Comparison of ENCODE assay signal across 10 cellular contexts in genomic region chr3:10419637-10420232, GRCh38.
DNase-seq lines count a peak whose midpoint lies in the region; ATAC-seq and TF ChIP-seq lines count a peak whose summit lies in the region.
"Had no signal": no experiment of that assay in that cellular context is flagged by ENCODE, and none has a peak within 500 bp of the region (broad histone marks: within the 10 kb centered on the region; RNA-seq: fewer than 3 reads in every experiment).

No MANE protein-coding gene starts in this region.

- H3K4me1 ChIP-seq in smooth muscle cell (ENCODE audit: low read depth), result no peaks in the 10 kb centered on the region

- H3K36me3 Mint-ChIP-seq in CD4-positive, alpha-beta T cell (ENCODE audit: low read depth), result no peaks in the 10 kb centered on the region
- H3K36me3 Mint-ChIP-seq in T-helper 2 cell treated with Interferon-gamma antibody and Interleukin-4, amounts not matched to agents 5 μg/mL and 100 μg/mL, for 36 hours (ENCODE audit: low read depth), result no peaks in the 10 kb centered on the region
- H3K36me3 Mint-ChIP-seq: natural killer cell had no signal

- no peak overlapping the region for H3K4me3 Mint-ChIP-seq in CD4-positive, alpha-beta T cell
- no peak overlapping the region for H3K4me3 Mint-ChIP-seq in T-helper 2 cell treated with Interferon-gamma antibody and Interleukin-4, amounts not matched to agents 5 μg/mL and 100 μg/mL, for 36 hours
- H3K4me3 Mint-ChIP-seq: natural killer cell had no signal

- no peak overlapping the region for H3K9ac ChIP-seq in smooth muscle cell (ENCODE audit: low read depth)

- H4K20me1 ChIP-seq in smooth muscle cell (ENCODE audit: low read depth), result no peaks in the 10 kb centered on the region

- intact Hi-C loops in CD4-positive, alpha-beta T cell (cut with DNase I, micrococcal nuclease), result no loop called here
- intact Hi-C loops in sciatic nerve (cut with DNase I), result no loop called here

- WGBS in smooth muscle cell (ENCODE audit: low lambda C conversion rate), result 84% methylated on average over 11 of the region's 11 CpGs

- H3F3A ChIP-seq in smooth muscle cell (ENCODE audit: low read depth), result no peaks in the 10 kb centered on the region

- TF ChIP-seq CTCF in CD4-positive, alpha-beta T cell (IDR thresholded peaks at IDR 0.05), result no peak
- TF ChIP-seq CTCF in smooth muscle cell (IDR thresholded peaks at IDR 0.05; ENCODE audit: borderline replicate concordance, insufficient read depth, poor library complexity, severe bottlenecking) (no peak), GM10266 (IDR thresholded peaks at IDR 0.05; ENCODE audit: control insufficient read depth, insufficient read depth, low read depth, missing control alignments) (no peak)

- H3K27me3 Mint-ChIP-seq in CD4-positive, alpha-beta T cell, result peaks cover 6% of the 10 kb centered on the region
- peaks cover 6% of the 10 kb centered on the region for H3K27me3 Mint-ChIP-seq in T-helper 2 cell treated with Interferon-gamma antibody and Interleukin-4, amounts not matched to agents 5 μg/mL and 100 μg/mL, for 36 hours (ENCODE audit: low read depth)

- CTCF ChIA-PET in CD4-positive, alpha-beta T cell (lab: Charles Lee), result no interaction called here

- no peak overlapping the region for H2AFZ ChIP-seq in smooth muscle cell (ENCODE audit: low read depth)
- H2AFZ ChIP-seq: PC-9 had no signal

- H3K36me3 ChIP-seq in smooth muscle cell (ENCODE audit: low read depth), result no peaks in the 10 kb centered on the region

- no peak overlapping the region for H3K4me3 ChIP-seq in smooth muscle cell
- H3K4me3 ChIP-seq: PC-9 had no signal

- H3K79me2 ChIP-seq in smooth muscle cell (ENCODE audit: low read depth), result no peaks in the 10 kb centered on the region

- H3K9me3 Mint-ChIP-seq in CD4-positive, alpha-beta T cell, result no peaks in the 10 kb centered on the region
- H3K9me3 Mint-ChIP-seq in T-helper 2 cell treated with Interferon-gamma antibody and Interleukin-4, amounts not matched to agents 5 μg/mL and 100 μg/mL, for 36 hours, result no peaks in the 10 kb centered on the region
- H3K9me3 Mint-ChIP-seq: natural killer cell had no signal

- no peaks in the 10 kb centered on the region for H3K27me3 ChIP-seq in CD4-positive, alpha-beta T cell (ENCODE audit: control insufficient read depth, insufficient read depth, low read length)
- H3K27me3 ChIP-seq in smooth muscle cell (ENCODE audit: low read depth), result peaks cover 16% of the 10 kb centered on the region

- peaks cover 12% of the 10 kb centered on the region for H3K4me1 Mint-ChIP-seq in CD4-positive, alpha-beta T cell (ENCODE audit: low read depth)
- peaks cover 4% of the 10 kb centered on the region for H3K4me1 Mint-ChIP-seq in T-helper 2 cell treated with Interferon-gamma antibody and Interleukin-4, amounts not matched to agents 5 μg/mL and 100 μg/mL, for 36 hours (ENCODE audit: low read depth)
- H3K4me1 Mint-ChIP-seq: natural killer cell had no signal

- POLR2A ChIA-PET in CD4-positive, alpha-beta T cell (lab: Charles Lee), result interaction anchor here (1.2 to 1.4 kb wide), 2 partner anchors 14 to 17 kb away, joined by 3 to 5 read pairs; no protein-coding TSS in a partner anchor

- no peak overlapping the region for H3K27ac ChIP-seq in CD4-positive, alpha-beta T cell (ENCODE audit: low read depth, low read length)
- H3K27ac ChIP-seq in smooth muscle cell (ENCODE audit: low read depth), result no peak overlapping the region
- H3K27ac ChIP-seq: PC-9 had no signal

- no peak overlapping the region for H3K4me2 ChIP-seq in smooth muscle cell
- H3K4me2 ChIP-seq: PC-9 had no signal

- peak in 8 of 10 experiments; percentile 20 to 52 (median 37) for DNase-seq in CD4-positive, alpha-beta T cell
- DNase-seq in T-helper 2 cell treated with Interferon-gamma antibody and Interleukin-4, amounts not matched to agents 5 μg/mL and 100 μg/mL, for 36 hours (ENCODE audit: low spot score), result peak; percentile 10
- peak; percentile 32 for DNase-seq in activated naive CD4-positive, alpha-beta T cell treated with Interleukin-2 at 50 U/mL for 16 hours
- DNase-seq in sciatic nerve (ENCODE audit: low spot score) (no peak), SHP77 treated with DMSO at 0.1 percent for 48 hours (lab: John Stamatoyannopoulos, UW) (no peak), smooth muscle cell (lab: John Stamatoyannopoulos, UW; ENCODE audit: unreplicated experiment) (no peak), foreskin melanocyte (no peak), GM10266 (ENCODE audit: extremely low spot score) (no peak)
- DNase-seq: natural killer cell, PC-9 had no signal

- no peaks in the 10 kb centered on the region for H3K9me3 ChIP-seq in CD4-positive, alpha-beta T cell (ENCODE audit: control insufficient read depth, low read length)
- H3K9me3 ChIP-seq in smooth muscle cell (replicated peaks; ENCODE audit: low read depth), result no peaks in the 10 kb centered on the region

- H3K27ac Mint-ChIP-seq in CD4-positive, alpha-beta T cell, result peak overlapping the region; percentile 44
- H3K27ac Mint-ChIP-seq in T-helper 2 cell treated with Interferon-gamma antibody and Interleukin-4, amounts not matched to agents 5 μg/mL and 100 μg/mL, for 36 hours, result no peak overlapping the region
- H3K27ac Mint-ChIP-seq: natural killer cell had no signal

- peak; percentile 97 for ATAC-seq in CD4-positive, alpha-beta T cell (ENCODE audit: poor library complexity)
- ATAC-seq in sciatic nerve, result peak; percentile 28
- ATAC-seq: natural killer cell had no signal

Comparison
In these comparisons a context has a peak if more than half of its experiments do, and no peak if none do; other contexts are left out.
1. DNase-seq: peak in CD4-positive, alpha-beta T cell (8 of 10), T-helper 2 cell treated with Interferon-gamma antibody and Interleukin-4, amounts not matched to agents 5 μg/mL and 100 μg/mL, for 36 hours (single experiment) and activated naive CD4-positive, alpha-beta T cell treated with Interleukin-2 at 50 U/mL for 16 hours (single experiment); none in sciatic nerve (single experiment), SHP77 treated with DMSO at 0.1 percent for 48 hours (single experiment), smooth muscle cell (single experiment), foreskin melanocyte (single experiment) and GM10266 (single experiment).